ENCODE assay signal across 1 cellular context in genomic region chr12:11653215-11653753, GRCh38.
TF ChIP-seq lines count a peak whose summit lies in the region.

No MANE protein-coding gene starts in this region.

TF ChIP-seq in GM23338, 12 proteins besides CTCF, POLR2A, EP300 and RAD21 (continued from another document):
- TF ChIP-seq ZNF462 (CRISPR knock-in tag; IDR thresholded peaks at IDR 0.05) (no peak), JUNB (IDR thresholded peaks at IDR 0.05; ENCODE audit: unreplicated experiment) (no peak), ZNF114 (CRISPR knock-in tag; IDR thresholded peaks at IDR 0.05) (no peak), NANOG (IDR thresholded peaks at IDR 0.05; ENCODE audit: borderline replicate concordance) (no peak), REST (IDR thresholded peaks at IDR 0.05; ENCODE audit: unreplicated experiment) (no peak), STAT1 (IDR thresholded peaks at IDR 0.05; ENCODE audit: unreplicated experiment) (no peak), CREB1 (CRISPR knock-in tag; IDR thresholded peaks at IDR 0.05; ENCODE audit: low read depth) (no peak), ETS1 (IDR thresholded peaks at IDR 0.05) (no peak), EZH2 (IDR thresholded peaks at IDR 0.05; ENCODE audit: low read depth, unreplicated experiment) (no peak)
